Comparison of ENCODE assay signal across 27 cellular contexts in the genomic region with DNA sequence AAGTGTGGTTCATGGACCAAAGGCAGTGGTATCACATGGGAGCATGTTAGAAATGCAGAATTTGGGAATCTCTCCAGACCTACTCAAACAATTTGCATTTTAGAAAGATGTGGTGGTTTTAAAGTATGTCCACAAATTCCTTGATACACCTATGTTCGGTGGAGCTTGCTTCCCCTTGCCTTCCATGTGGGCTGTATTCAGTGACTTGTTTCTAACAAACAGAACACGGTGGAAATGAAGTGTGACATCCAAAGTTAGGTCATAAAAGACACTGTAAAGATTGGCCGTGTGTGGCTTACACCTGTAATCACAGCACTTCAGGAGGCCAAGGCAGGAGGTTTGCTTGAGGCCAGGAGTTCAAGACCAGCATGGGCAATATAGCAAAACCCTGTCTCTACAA.
"Had no signal": no experiment of that assay in that cellular context is flagged by ENCODE, and none has a peak within 500 bp of the region (broad histone marks: within the 10 kb centered on the region; RNA-seq: fewer than 3 reads in every experiment).

No MANE protein-coding gene starts in this region.

- H3K4me3 ChIP-seq: ascending aorta, coronary artery, dorsolateral prefrontal cortex, gastrocnemius medialis, heart left ventricle had no signal

- H3K27ac ChIP-seq: ascending aorta, brain microvascular endothelial cell, coronary artery, dorsolateral prefrontal cortex, gastrocnemius medialis, heart left ventricle had no signal

- H3K27me3 ChIP-seq: ascending aorta, brain microvascular endothelial cell, dorsolateral prefrontal cortex, gastrocnemius medialis, heart left ventricle had no signal

- H3K9me3 ChIP-seq: ascending aorta, gastrocnemius medialis, heart left ventricle had no signal

- DNase-seq: activated CD4-positive, alpha-beta memory T cell treated with anti-CD3 and anti-CD28 coated beads, Interleukin-2, amount 10 ng/mL, durations not matched to agents 7 days and 5 days; activated CD4-positive, alpha-beta T cell treated with anti-CD3 and anti-CD28 coated beads for 1 hour; activated CD4-positive, alpha-beta T cell treated with anti-CD3 and anti-CD28 coated beads for 4 hours; activated CD4-positive, alpha-beta T cell treated with anti-CD3 and anti-CD28 coated beads, Interleukin-2, amount 10 ng/mL, durations not matched to agents 7 days and 5 days; activated CD4-positive, alpha-beta T cell treated with anti-CD3 and anti-CD28 coated beads, Interleukin-2, amount 50 U/mL, for 4 hours; activated CD8-positive, alpha-beta memory T cell treated with anti-CD3 and anti-CD28 coated beads, Interleukin-2, amount 50 U/mL, for 48 hours; activated gamma-delta T cell; activated naive CD4-positive, alpha-beta T cell; activated naive CD4-positive, alpha-beta T cell treated with anti-CD3 and anti-CD28 coated beads, Interleukin-2, amount 10 ng/mL, durations not matched to agents 7 days and 5 days; activated naive CD8-positive, alpha-beta T cell treated with anti-CD3 and anti-CD28 coated beads, Interleukin-2, amount 10 ng/mL, durations not matched to agents 7 days and 5 days; activated T-cell treated with anti-CD3 and anti-CD28 coated beads for 4 hours; activated T-cell treated with anti-CD3 and anti-CD28 coated beads, Interleukin-2, amount 50 U/mL, for 24 hours; activated T-cell treated with anti-CD3 and anti-CD28 coated beads, Interleukin-2, amount 50 U/mL, for 72 hours; brain microvascular endothelial cell; dorsolateral prefrontal cortex; effector memory CD4-positive, alpha-beta T cell; endodermal cell; foreskin fibroblast; gastrocnemius medialis; glutamatergic neuron; heart left ventricle; T-helper 2 cell had no signal

- H3K36me3 ChIP-seq: brain microvascular endothelial cell had no signal

- ATAC-seq: activated naive CD4-positive, alpha-beta T cell treated with anti-CD3 and anti-CD28 coated beads, Interleukin-2, amount 50 U/mL, for 72 hours; activated T-cell treated with anti-CD3 and anti-CD28 coated beads, Interleukin-2, amount 50 U/mL, for 72 hours; esophagus mucosa; gastrocnemius medialis; heart left ventricle; WTC11 had no signal
